ENCODE assay signal across 27 cellular contexts in the genomic region with DNA sequence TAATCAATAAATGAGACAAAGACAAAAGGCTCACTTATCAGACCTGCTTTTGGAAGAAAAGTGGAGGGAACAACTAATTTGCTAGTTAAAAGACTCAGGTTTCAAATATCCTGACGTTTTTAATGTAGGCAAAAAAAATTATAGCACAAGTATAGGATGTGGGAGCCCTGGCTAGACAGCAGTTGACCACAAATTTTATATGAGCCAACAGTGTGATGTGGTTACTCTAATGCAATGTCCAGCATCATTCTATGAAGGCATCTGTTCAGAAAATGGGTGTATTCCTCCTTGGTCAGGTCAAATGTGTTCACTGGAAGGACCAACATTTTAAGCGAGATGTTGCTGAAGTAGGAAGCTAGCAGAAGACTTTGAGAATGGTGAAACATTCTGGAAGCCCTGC.
A peak's percentile ranks its signal among the peaks of the same experiment; 100 is the strongest.
DNase-seq lines count a peak whose midpoint lies in the region; ATAC-seq, FAIRE-seq and TF ChIP-seq lines count a peak whose summit lies in the region.
"Had no signal": no experiment of that assay in that cellular context is flagged by ENCODE, and none has a peak within 500 bp of the region (broad histone marks: within the 10 kb centered on the region; RNA-seq: fewer than 3 reads in every experiment).

No MANE protein-coding gene starts in this region.

- H3K4me1 ChIP-seq in fibroblast of lung (ENCODE audit: control insufficient read depth, extremely low read depth, insufficient read depth, low read length) (peaks cover 14% of the 10 kb centered on the region), neuronal stem cell (ENCODE audit: control insufficient read depth in 2 of 2, insufficient read depth in 1 of 2, low read depth in 1 of 2, low read length in 2 of 2) (peaks cover 0 to 10% of the 10 kb centered on the region in 2 donors), kidney (ENCODE audit: control insufficient read depth in 1 of 2, insufficient read depth in 1 of 2, low read depth in 1 of 2, low read length in 2 of 2) (no peaks in the 10 kb centered on the region)

- no peak for FAIRE-seq in kidney (lab: Jason Lieb, UNC)
- FAIRE-seq: A204.1, GM12878, GM19239, RCC 7860 had no signal

- H2BK120ac ChIP-seq in neuronal stem cell (ENCODE audit: low read depth, low read length): no peak overlapping the region

- no peak overlapping the region for H3K18ac ChIP-seq in neuronal stem cell (ENCODE audit: low read length)

- H3K14ac ChIP-seq in neuronal stem cell (ENCODE audit: low read length): no peak overlapping the region

- intact Hi-C loops in left ventricle myocardium superior (cut with micrococcal nuclease): no loop called here
- intact Hi-C loops in kidney (cut with DNase I): no loop called here

- H3K9me3 ChIP-seq in fibroblast of lung (ENCODE audit: control insufficient read depth, insufficient read depth, low read depth, low read length): no peaks in the 10 kb centered on the region
- peaks cover 0 to 9% of the 10 kb centered on the region in 2 donors for H3K9me3 ChIP-seq in neuronal stem cell (replicated peaks in 1 of 2; ENCODE audit: control insufficient read depth in 2 of 2, insufficient read depth in 1 of 2, low read depth in 1 of 2, low read length in 2 of 2)
- H3K9me3 ChIP-seq in kidney (ENCODE audit: control insufficient read depth in 1 of 2, low read length in 2 of 2): no peaks in the 10 kb centered on the region
- H3K9me3 ChIP-seq: SK-N-SH had no signal

- H3K36me3 ChIP-seq in fibroblast of lung (ENCODE audit: control insufficient read depth, insufficient read depth, low read length): no peaks in the 10 kb centered on the region
- no peaks in the 10 kb centered on the region for H3K36me3 ChIP-seq in neuronal stem cell (replicated peaks in 1 of 2; ENCODE audit: control insufficient read depth in 2 of 2, insufficient read depth in 2 of 2, low read length in 2 of 2)
- no peaks in the 10 kb centered on the region for H3K36me3 ChIP-seq in kidney (ENCODE audit: control insufficient read depth in 1 of 2, insufficient read depth in 2 of 2, low read length in 2 of 2)

- no peak overlapping the region for H3K23ac ChIP-seq in neuronal stem cell (ENCODE audit: low read depth, low read length, poor library complexity)

- ATAC-seq in left ventricle myocardium superior: no peak
- ATAC-seq in GM18907 (IDR thresholded peaks at IDR 0.05; ENCODE audit: unreplicated experiment): no peak
- ATAC-seq: GM12878 had no signal

- H3K27me3 ChIP-seq in fibroblast of lung (ENCODE audit: control insufficient read depth, insufficient read depth, low read length) (no peaks in the 10 kb centered on the region), neuronal stem cell (ENCODE audit: control insufficient read depth in 3 of 3, insufficient read depth in 3 of 3, low read depth in 1 of 3, low read length in 3 of 3) (no peaks in the 10 kb centered on the region)

- DNase-seq in H4 (ENCODE audit: low spot score) (peak; percentile 19), RPMI7951 (ENCODE audit: low read depth) (peak; percentile 4), fibroblast of lung (ENCODE audit: low read depth in 2 of 2) (peak; percentile 6 to 73), left ventricle myocardium superior (no peak), neuronal stem cell (ENCODE audit: low spot score) (no peak), kidney (no peak)
- DNase-seq: C1 segment of cervical spinal cord; CD4-positive, alpha-beta memory T cell; COR-L47; DMS79; EL; GDM1; H9; MV-4-11; NCI-H1105; NCI-H1436 treated with DMSO at 0.1 percent for 48 hours; NCI-H1930; NCI-H2107; NCI-H524; NCI-H774; SK-N-SH had no signal

- TF ChIP-seq CTCF in fibroblast of lung (conservative IDR thresholded peaks at IDR 0.05 in 1 of 2, IDR thresholded peaks at IDR 0.05 in 1 of 2; ENCODE audit: low read depth in 1 of 2, low read length in 2 of 2): no peak
- no peak for TF ChIP-seq CTCF in kidney (IDR thresholded peaks at IDR 0.05; ENCODE audit: borderline replicate concordance, extremely low read depth, insufficient read depth)

- H2AFZ ChIP-seq in fibroblast of lung (ENCODE audit: low read length): no peak overlapping the region
- no peak overlapping the region for H2AFZ ChIP-seq in neuronal stem cell (ENCODE audit: low read length)

- H3K79me2 ChIP-seq in fibroblast of lung (ENCODE audit: control insufficient read depth, insufficient read depth, low read length): no peaks in the 10 kb centered on the region

- H3K4me2 ChIP-seq in fibroblast of lung (ENCODE audit: extremely low read depth, insufficient read depth, low read length) (no peak overlapping the region), neuronal stem cell (ENCODE audit: insufficient read depth, low read length, poor library complexity, severe bottlenecking) (no peak overlapping the region)
- H3K4me2 ChIP-seq: KMS-11, SK-N-SH had no signal

- H3K79me1 ChIP-seq in neuronal stem cell (ENCODE audit: low read depth, low read length): no peaks in the 10 kb centered on the region

- no peak overlapping the region for H2BK12ac ChIP-seq in neuronal stem cell (ENCODE audit: low read length)

- H4K91ac ChIP-seq in neuronal stem cell (ENCODE audit: low read depth, low read length, poor library complexity): no peak overlapping the region

- no CpG with 5 or more reads among the region's 2 CpGs for WGBS in neuronal stem cell (ENCODE audit: extremely low coverage in 2 of 2, insufficient read length in 2 of 2, insufficient replicate concordance in 1 of 2), 2 donors

- no peak overlapping the region for H4K8ac ChIP-seq in neuronal stem cell (ENCODE audit: low read depth, low read length)

- no peak overlapping the region for H2BK15ac ChIP-seq in neuronal stem cell (ENCODE audit: low read length)

- H3K27ac ChIP-seq in fibroblast of lung (ENCODE audit: insufficient read depth, low read length) (no peak overlapping the region), neuronal stem cell (replicated peaks; ENCODE audit: low read length) (no peak overlapping the region), kidney (ENCODE audit: low read depth in 2 of 2, low read length in 2 of 2) (no peak overlapping the region)
- H3K27ac ChIP-seq: KMS-11 had no signal

- no peak overlapping the region for H3K4ac ChIP-seq in neuronal stem cell (ENCODE audit: low read length)

- H3K9ac ChIP-seq in fibroblast of lung (ENCODE audit: insufficient read depth, low read length) (no peak overlapping the region), neuronal stem cell (ENCODE audit: low read depth, low read length, poor library complexity) (no peak overlapping the region), kidney (ENCODE audit: low read length in 2 of 2) (no peak overlapping the region)
- H3K9ac ChIP-seq: KMS-11, SK-N-SH had no signal

- no peak overlapping the region for H3K4me3 ChIP-seq in fibroblast of lung (replicated peaks in 1 of 4; ENCODE audit: control extremely low read depth in 1 of 4, insufficient read depth in 1 of 4, low read depth in 3 of 4, low read length in 4 of 4)
- H3K4me3 ChIP-seq in neuronal stem cell (ENCODE audit: low read length in 2 of 2): no peak overlapping the region
- H3K4me3 ChIP-seq in kidney (ENCODE audit: low read length in 2 of 2): no peak overlapping the region
- H3K4me3 ChIP-seq: GM12878 had no signal

- H2AK5ac ChIP-seq in neuronal stem cell (ENCODE audit: low read depth, low read length): no peak overlapping the region

- no peaks in the 10 kb centered on the region for H4K20me1 ChIP-seq in fibroblast of lung (ENCODE audit: control insufficient read depth, extremely low read depth, insufficient read depth, low read length)

- no peak overlapping the region for H2BK5ac ChIP-seq in neuronal stem cell (ENCODE audit: low read length)

Comparison
In these comparisons a context has a peak if more than half of its experiments do, and no peak if none do; other contexts are left out.
1. DNase-seq: peak in H4 (single experiment), RPMI7951 (single experiment) and fibroblast of lung (2 of 2); none in left ventricle myocardium superior (single experiment), neuronal stem cell (single experiment) and kidney (single experiment).